8 cellular contexts compared by ENCODE assay signal in the genomic region with DNA sequence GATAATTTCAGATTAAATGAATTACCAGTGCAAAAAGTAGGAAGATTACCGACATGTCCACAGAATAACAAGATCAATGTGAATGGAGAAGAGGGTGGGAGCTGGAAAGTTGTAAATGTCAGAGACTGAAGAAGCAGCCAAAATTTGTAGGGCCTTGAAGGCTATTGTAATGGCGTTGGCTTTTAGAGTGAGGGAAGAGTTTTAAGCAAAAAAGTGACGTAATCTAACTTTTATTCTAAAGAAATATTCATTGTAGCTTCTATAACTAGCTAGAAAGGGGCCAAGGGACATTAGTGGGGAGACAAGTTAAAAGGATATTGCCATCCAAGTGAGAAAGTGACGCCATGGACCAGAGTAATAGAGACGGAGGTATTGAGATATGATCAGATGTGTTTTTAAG.
"Had no signal": no experiment of that assay in that cellular context is flagged by ENCODE, and none has a peak within 500 bp of the region (broad histone marks: within the 10 kb centered on the region; RNA-seq: fewer than 3 reads in every experiment).

No MANE protein-coding gene starts in this region.

- DNase-seq: IMR-90, KBM-7, KG1 had no signal

- H3K27ac ChIP-seq: HL-60, KMS-11 had no signal

- H3K4me3 ChIP-seq: K562 had no signal

- ATAC-seq: K562 had no signal

- H3K4me1 Mint-ChIP-seq: IgD-negative memory B cell had no signal

- H3K36me3 Mint-ChIP-seq: IgD-negative memory B cell had no signal

- H3K4me3 Mint-ChIP-seq: IgD-negative memory B cell had no signal

- FAIRE-seq: HTR-8/SVneo, K562 had no signal

- H3K4me2 ChIP-seq: KMS-11 had no signal

- H3K9ac ChIP-seq: KMS-11 had no signal

- H3K27ac Mint-ChIP-seq: IgD-negative memory B cell had no signal
